Comparison of ENCODE assay signal across 34 cellular contexts in the genomic region with DNA sequence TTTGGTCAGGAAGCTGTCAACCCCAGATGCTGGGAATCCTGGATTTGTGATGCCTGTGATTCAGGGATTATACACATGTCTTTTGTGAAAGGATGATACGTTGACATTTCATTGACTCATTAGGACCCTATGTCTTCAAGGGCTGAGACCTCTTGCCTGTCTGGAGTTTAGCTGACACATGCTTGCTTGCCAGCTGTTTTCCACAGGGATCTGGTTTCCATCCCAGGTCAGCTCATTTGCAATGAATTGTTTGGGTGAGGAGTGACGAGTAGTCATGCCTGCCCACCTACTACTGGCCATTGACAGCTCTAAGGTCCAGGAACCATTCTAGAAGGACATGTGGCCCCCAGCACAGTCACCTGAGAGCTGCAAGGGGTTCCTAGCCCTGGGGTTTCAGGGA.
"Had no signal": no experiment of that assay in that cellular context is flagged by ENCODE, and none has a peak within 500 bp of the region (broad histone marks: within the 10 kb centered on the region; RNA-seq: fewer than 3 reads in every experiment).

No MANE protein-coding gene starts in this region.

- H3K9me3 ChIP-seq: ascending aorta, breast epithelium had no signal

- H3K4me1 ChIP-seq: ascending aorta, breast epithelium had no signal

- H3K9me3 Mint-ChIP-seq: activated B cell treated with CpG ODN at 0.5 μM for 24 hours; activated CD4-positive, alpha-beta memory T cell treated with anti-CD3 and anti-CD28 coated beads for 36 hours; activated CD8-positive, alpha-beta T cell treated with anti-CD3 and anti-CD28 coated beads for 36 hours; activated naive CD4-positive, alpha-beta T cell treated with anti-CD3 and anti-CD28 coated beads for 36 hours; activated naive CD4-positive, alpha-beta T cell treated with anti-CD3 and anti-CD28 coated beads, Interleukin-2, amount 50 U/mL, for 72 hours; activated naive CD8-positive, alpha-beta T cell treated with anti-CD3 and anti-CD28 coated beads, Interleukin-2, amount 10 ng/mL, durations not matched to agents 7 days and 5 days; activated naive CD8-positive, alpha-beta T cell treated with anti-CD3 and anti-CD28 coated beads, Interleukin-2, amount 50 U/mL, for 24 hours; activated T-cell treated with anti-CD3 and anti-CD28 coated beads, Interleukin-2, amount 50 U/mL, for 4 hours; activated T-cell treated with anti-CD3 and anti-CD28 coated beads, Interleukin-2, amount 50 U/mL, for 72 hours; activated T-helper 1 cell treated with anti-CD3 and anti-CD28 coated beads, Interleukin-12 subunit alpha, Interleukin-12 subunit beta, Interleukin-2, Interleukin-4 antibody, amounts not matched to agents 30 ng/mL and 10 ng/mL and 1 ng/mL, durations not matched to agents 14 hours and 24 hours and 36 hours; activated T-helper 17 cell treated with anti-CD3 and anti-CD28 coated beads, Interleukin-2, amount 50 U/mL, for 72 hours; T-helper 1 cell treated with Interleukin-12 subunit alpha and Interleukin-12 subunit beta and Interleukin-4 antibody, amounts not matched to agents 30 μg/mL and 1 μg/mL, for 36 hours; T-helper 2 cell treated with Interferon-gamma antibody and Interleukin-4, amounts not matched to agents 5 μg/mL and 100 μg/mL, for 36 hours had no signal

- H3K4me1 Mint-ChIP-seq: activated B cell treated with CpG ODN at 0.5 μM for 24 hours; activated naive CD8-positive, alpha-beta T cell treated with anti-CD3 and anti-CD28 coated beads, Interleukin-2, amount 10 ng/mL, durations not matched to agents 7 days and 5 days; activated T-helper 17 cell treated with anti-CD3 and anti-CD28 coated beads, Interleukin-2, amount 50 U/mL, for 72 hours; brain had no signal

- H3K27ac Mint-ChIP-seq: activated B cell treated with CpG ODN at 0.5 μM for 24 hours; activated CD4-positive, alpha-beta memory T cell treated with anti-CD3 and anti-CD28 coated beads for 36 hours; activated CD8-positive, alpha-beta T cell treated with anti-CD3 and anti-CD28 coated beads for 36 hours; activated naive CD4-positive, alpha-beta T cell treated with anti-CD3 and anti-CD28 coated beads for 36 hours; activated naive CD4-positive, alpha-beta T cell treated with anti-CD3 and anti-CD28 coated beads, Interleukin-2, amount 50 U/mL, for 72 hours; activated naive CD8-positive, alpha-beta T cell treated with anti-CD3 and anti-CD28 coated beads, Interleukin-2, amount 10 ng/mL, durations not matched to agents 7 days and 5 days; activated naive CD8-positive, alpha-beta T cell treated with anti-CD3 and anti-CD28 coated beads, Interleukin-2, amount 50 U/mL, for 24 hours; activated T-cell treated with anti-CD3 and anti-CD28 coated beads, Interleukin-2, amount 50 U/mL, for 72 hours; activated T-helper 1 cell treated with anti-CD3 and anti-CD28 coated beads, Interleukin-12 subunit alpha, Interleukin-12 subunit beta, Interleukin-2, Interleukin-4 antibody, amounts not matched to agents 30 ng/mL and 10 ng/mL and 1 ng/mL, durations not matched to agents 14 hours and 24 hours and 36 hours; activated T-helper 17 cell treated with anti-CD3 and anti-CD28 coated beads, Interleukin-2, amount 50 U/mL, for 72 hours; brain; T-helper 1 cell treated with Interleukin-12 subunit alpha and Interleukin-12 subunit beta and Interleukin-4 antibody, amounts not matched to agents 30 μg/mL and 1 μg/mL, for 36 hours; T-helper 2 cell treated with Interferon-gamma antibody and Interleukin-4, amounts not matched to agents 5 μg/mL and 100 μg/mL, for 36 hours had no signal

- H3K4me3 ChIP-seq: ascending aorta, breast epithelium had no signal

- H3K4me3 Mint-ChIP-seq: activated B cell treated with CpG ODN at 0.5 μM for 24 hours; activated CD4-positive, alpha-beta memory T cell treated with anti-CD3 and anti-CD28 coated beads for 36 hours; activated CD8-positive, alpha-beta T cell treated with anti-CD3 and anti-CD28 coated beads for 36 hours; activated naive CD4-positive, alpha-beta T cell treated with anti-CD3 and anti-CD28 coated beads for 36 hours; activated naive CD8-positive, alpha-beta T cell treated with anti-CD3 and anti-CD28 coated beads, Interleukin-2, amount 10 ng/mL, durations not matched to agents 7 days and 5 days; activated naive CD8-positive, alpha-beta T cell treated with anti-CD3 and anti-CD28 coated beads, Interleukin-2, amount 50 U/mL, for 24 hours; activated T-cell treated with anti-CD3 and anti-CD28 coated beads, Interleukin-2, amount 50 U/mL, for 4 hours; activated T-cell treated with anti-CD3 and anti-CD28 coated beads, Interleukin-2, amount 50 U/mL, for 72 hours; activated T-helper 1 cell treated with anti-CD3 and anti-CD28 coated beads, Interleukin-12 subunit alpha, Interleukin-12 subunit beta, Interleukin-2, Interleukin-4 antibody, amounts not matched to agents 30 ng/mL and 10 ng/mL and 1 ng/mL, durations not matched to agents 14 hours and 24 hours and 36 hours; activated T-helper 17 cell treated with anti-CD3 and anti-CD28 coated beads, Interleukin-2, amount 50 U/mL, for 72 hours; brain; T-helper 1 cell treated with Interleukin-12 subunit alpha and Interleukin-12 subunit beta and Interleukin-4 antibody, amounts not matched to agents 30 μg/mL and 1 μg/mL, for 36 hours; T-helper 2 cell treated with Interferon-gamma antibody and Interleukin-4, amounts not matched to agents 5 μg/mL and 100 μg/mL, for 36 hours had no signal

- H3K27me3 Mint-ChIP-seq: brain had no signal

- DNase-seq: activated B cell treated with CpG ODN at 0.5 μM for 24 hours; activated CD4-positive, alpha-beta memory T cell treated with anti-CD3 and anti-CD28 coated beads for 36 hours; activated CD4-positive, alpha-beta T cell treated with anti-CD3 and anti-CD28 coated beads for 48 hours; activated CD4-positive, alpha-beta T cell treated with anti-CD3 and anti-CD28 coated beads, Interleukin-2, amount 50 U/mL, for 1 hour; activated CD4-positive, alpha-beta T cell treated with anti-CD3 and anti-CD28 coated beads, Interleukin-2, amount 50 U/mL, for 4 hours; activated CD4-positive, CD25-positive, alpha-beta regulatory T cell treated with anti-CD3 and anti-CD28 coated beads, Interleukin-2, amount 50 U/mL, for 72 hours; activated CD8-positive, alpha-beta T cell treated with anti-CD3 and anti-CD28 coated beads for 36 hours; activated effector memory CD4-positive, alpha-beta T cell treated with anti-CD3 and anti-CD28 coated beads, Interleukin-2, amount 50 U/mL, for 16 hours; activated gamma-delta T cell treated with Interleukin-2 at 50 U/mL for 16 hours; activated naive CD4-positive, alpha-beta T cell; activated naive CD4-positive, alpha-beta T cell treated with anti-CD3 and anti-CD28 coated beads for 36 hours; activated naive CD4-positive, alpha-beta T cell treated with anti-CD3 and anti-CD28 coated beads, Interleukin-2, amount 50 U/mL, for 16 hours; activated naive CD8-positive, alpha-beta T cell treated with anti-CD3 and anti-CD28 coated beads, Interleukin-2, amount 10 ng/mL, durations not matched to agents 7 days and 5 days; activated naive CD8-positive, alpha-beta T cell treated with anti-CD3 and anti-CD28 coated beads, Interleukin-2, amount 50 U/mL, for 24 hours; activated T-cell treated with anti-CD3 and anti-CD28 coated beads for 4 hours; activated T-cell treated with anti-CD3 and anti-CD28 coated beads, Interleukin-2, amount 50 U/mL, for 1 hour; activated T-cell treated with anti-CD3 and anti-CD28 coated beads, Interleukin-2, amount 50 U/mL, for 4 hours; activated T-cell treated with anti-CD3 and anti-CD28 coated beads, Interleukin-2, amount 50 U/mL, for 72 hours; amygdala; anterior cingulate cortex; central memory CD4-positive, alpha-beta T cell; SW 1271; T-helper 1 cell; T-helper 2 cell; T-helper 9 cell had no signal

- H3K27ac ChIP-seq: ascending aorta, breast epithelium, VCaP had no signal

- H3K27me3 ChIP-seq: ascending aorta had no signal

- H3K36me3 Mint-ChIP-seq: activated CD4-positive, alpha-beta memory T cell treated with anti-CD3 and anti-CD28 coated beads for 36 hours; activated naive CD4-positive, alpha-beta T cell treated with anti-CD3 and anti-CD28 coated beads, Interleukin-2, amount 50 U/mL, for 72 hours; activated naive CD8-positive, alpha-beta T cell treated with anti-CD3 and anti-CD28 coated beads, Interleukin-2, amount 10 ng/mL, durations not matched to agents 7 days and 5 days; brain had no signal

- H3K36me3 ChIP-seq: ascending aorta, breast epithelium had no signal
